Comparison of ENCODE assay signal across 11 cellular contexts in the genomic region with DNA sequence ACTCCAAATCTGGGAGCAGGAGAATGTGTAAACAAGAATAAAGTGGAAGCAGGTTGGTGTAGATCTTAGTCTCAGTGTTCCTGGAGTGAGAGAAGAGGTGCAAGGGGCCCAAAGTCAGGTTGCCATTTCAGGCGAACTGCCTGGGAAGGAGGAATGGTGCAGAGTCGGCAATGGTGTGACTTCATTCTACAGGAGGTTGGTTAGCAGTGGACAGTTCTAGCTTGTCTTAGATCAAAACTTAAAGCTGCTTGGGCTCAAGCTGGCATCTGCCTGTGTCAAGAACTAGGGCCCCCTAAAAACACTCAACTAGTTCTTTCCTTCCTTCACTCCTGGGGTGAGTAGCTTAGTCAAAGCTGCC. TPM values are rescaled to one million over a fixed set of nuclear protein-coding genes. Genes with fewer than 3 reads are reported as not detected.
DNase-seq lines count a peak whose midpoint lies in the region; ATAC-seq and TF ChIP-seq lines count a peak whose summit lies in the region.
"Had no signal": no experiment of that assay in that cellular context is flagged by ENCODE, and none has a peak within 500 bp of the region (broad histone marks: within the 10 kb centered on the region; RNA-seq: fewer than 3 reads in every experiment).

No MANE protein-coding gene starts in this region.

- H3K9me3 Mint-ChIP-seq in activated CD4-positive, alpha-beta T cell treated with anti-CD3 and anti-CD28 coated beads for 36 hours (ENCODE audit: low read depth), result no peaks in the 10 kb centered on the region
- no peaks in the 10 kb centered on the region for H3K9me3 Mint-ChIP-seq in activated naive CD8-positive, alpha-beta T cell treated with anti-CD3 and anti-CD28 coated beads for 36 hours

- H3K27ac Mint-ChIP-seq in activated CD4-positive, alpha-beta T cell treated with anti-CD3 and anti-CD28 coated beads for 36 hours, result peak overlapping the region; percentile 100
- H3K27ac Mint-ChIP-seq in activated naive CD8-positive, alpha-beta T cell treated with anti-CD3 and anti-CD28 coated beads for 36 hours, result peak overlapping the region; percentile 76

- no peak for TF ChIP-seq RAD21 in liver (IDR thresholded peaks at IDR 0.05)

- TF ChIP-seq CTCF in liver (IDR thresholded peaks at IDR 0.05; ENCODE audit: low read depth, low read length, missing input control) (no peak), thoracic aorta (IDR thresholded peaks at IDR 0.05) (no peak)

- POLR2A ChIA-PET in activated CD4-positive, alpha-beta T cell treated with anti-CD3 and anti-CD28 coated beads for 36 hours (lab: Charles Lee), result interaction anchor here (0.6 to 2.1 kb wide), 5 partner anchors 10 to 32 kb away, joined by 3 to 9 read pairs (median 4); partner anchors contain the start of genes ANKZF1, ATG9A and DNAJB2

- peaks cover 75% of the 10 kb centered on the region for H3K4me1 Mint-ChIP-seq in activated CD4-positive, alpha-beta T cell treated with anti-CD3 and anti-CD28 coated beads for 36 hours
- peaks cover 75% of the 10 kb centered on the region for H3K4me1 Mint-ChIP-seq in activated naive CD8-positive, alpha-beta T cell treated with anti-CD3 and anti-CD28 coated beads for 36 hours

- no peaks in the 10 kb centered on the region for H3K9me3 ChIP-seq in liver (ENCODE audit: control insufficient read depth in 4 of 4, low read length in 3 of 4)
- no peaks in the 10 kb centered on the region for H3K9me3 ChIP-seq in thoracic aorta

- intact Hi-C loops in activated CD4-positive, alpha-beta T cell treated with anti-CD3 and anti-CD28 coated beads for 36 hours (cut with DNase I, micrococcal nuclease), result loop anchor here in 1 of 2 experiments (5.0 kb wide), 1 partner anchor 248 kb away; the partner anchor contains the start of gene GMPPA

- no peak for DNase-seq in activated CD4-positive, alpha-beta T cell treated with anti-CD3 and anti-CD28 coated beads for 36 hours
- DNase-seq in activated CD4-positive, alpha-beta T cell treated with anti-CD3 and anti-CD28 coated beads for 1 hour, result no peak
- no peak for DNase-seq in activated naive CD8-positive, alpha-beta T cell treated with anti-CD3 and anti-CD28 coated beads for 36 hours
- DNase-seq in thoracic aorta (ENCODE audit: low spot score) (no peak), NCI-H2171 (lab: John Stamatoyannopoulos, UW) (no peak), hepatic stellate cell (ENCODE audit: low spot score) (no peak)
- DNase-seq: stimulated activated CD4-positive, alpha-beta T cell treated with anti-CD3 and anti-CD28 coated beads, Interleukin-1b, Interleukin-23, amount 100 ng/mL, for 48 hours; T-helper 9 cell had no signal

- H3K27me3 Mint-ChIP-seq in activated CD4-positive, alpha-beta T cell treated with anti-CD3 and anti-CD28 coated beads for 36 hours, result no peaks in the 10 kb centered on the region
- H3K27me3 Mint-ChIP-seq in activated naive CD8-positive, alpha-beta T cell treated with anti-CD3 and anti-CD28 coated beads for 36 hours, result no peaks in the 10 kb centered on the region

- H3K4me3 ChIP-seq in liver (ENCODE audit: low read depth in 1 of 3, low read length in 3 of 3) (no peak overlapping the region), thoracic aorta (peak overlapping the region; percentile 59)
- H3K4me3 ChIP-seq: K562 had no signal

- H3K27ac ChIP-seq in liver (ENCODE audit: low read depth in 1 of 2, low read length in 2 of 2), result peak overlapping the region; percentile 73 to 96
- peak overlapping the region; percentile 88 to 95 for H3K27ac ChIP-seq in thoracic aorta

- no peak for ATAC-seq in activated CD4-positive, alpha-beta T cell treated with anti-CD3 and anti-CD28 coated beads for 36 hours
- no peak for ATAC-seq in thoracic aorta (ENCODE audit: insufficient number of reproducible peaks, low FRiP score, low read depth)
- ATAC-seq in HG03432 (IDR thresholded peaks at IDR 0.05; ENCODE audit: unreplicated experiment), result no peak
- ATAC-seq: K562 had no signal

- H3K36me3 ChIP-seq in liver (ENCODE audit: control insufficient read depth in 4 of 4, insufficient read depth in 3 of 4, low read depth in 1 of 4, low read length in 3 of 4) (peaks cover 0 to 3% (median 0%) of the 10 kb centered on the region in 4 donors), thoracic aorta (peaks cover 7% of the 10 kb centered on the region)

- no peaks in the 10 kb centered on the region for H3K27me3 ChIP-seq in liver (ENCODE audit: control insufficient read depth in 4 of 4, insufficient read depth in 4 of 4, low read length in 3 of 4)
- H3K27me3 ChIP-seq in thoracic aorta (replicated peaks; ENCODE audit: insufficient read depth), result no peaks in the 10 kb centered on the region

- CTCF ChIA-PET in activated CD4-positive, alpha-beta T cell treated with anti-CD3 and anti-CD28 coated beads for 36 hours (lab: Charles Lee), result interaction anchor here (0.5 to 3.3 kb wide), 12 partner anchors 10 to 281 kb away, joined by 3 to 30 read pairs (median 3); partner anchors contain the start of genes ABCB6, CNPPD1 and DNAJB2

- H3K36me3 Mint-ChIP-seq in activated CD4-positive, alpha-beta T cell treated with anti-CD3 and anti-CD28 coated beads for 36 hours (ENCODE audit: low read depth), result peaks cover 60% of the 10 kb centered on the region
- H3K36me3 Mint-ChIP-seq in activated naive CD8-positive, alpha-beta T cell treated with anti-CD3 and anti-CD28 coated beads for 36 hours, result peaks cover 54% of the 10 kb centered on the region

- peak overlapping the region; percentile 89 for H3K4me3 Mint-ChIP-seq in activated CD4-positive, alpha-beta T cell treated with anti-CD3 and anti-CD28 coated beads for 36 hours
- peak overlapping the region; percentile 64 for H3K4me3 Mint-ChIP-seq in activated naive CD8-positive, alpha-beta T cell treated with anti-CD3 and anti-CD28 coated beads for 36 hours

- H3K4me1 ChIP-seq in liver (ENCODE audit: control insufficient read depth in 4 of 4, insufficient read depth in 4 of 4, low read length in 3 of 4), result peaks cover 20 to 73% (median 58%) of the 10 kb centered on the region in 4 donors
- H3K4me1 ChIP-seq in thoracic aorta (ENCODE audit: control insufficient read depth in 1 of 2, low read depth in 2 of 2), result peaks cover 48 to 82% of the 10 kb centered on the region in 2 donors

- 61% methylated on average over 2 of the region's 2 CpGs for WGBS in liver

- no peak overlapping the region for H3K9ac ChIP-seq in liver (ENCODE audit: low read depth in 1 of 2, low read length in 2 of 2)

TF ChIP-seq in liver, 16 proteins besides CTCF, POLR2A, EP300 and RAD21 (continues in another document):
- TF ChIP-seq REST (IDR thresholded peaks at IDR 0.05), result no peak
- no peak for TF ChIP-seq TAF1 (conservative IDR thresholded peaks at IDR 0.05)
- TF ChIP-seq NR2F2 (IDR thresholded peaks at IDR 0.05), result no peak

RNA-seq across cellular contexts. Expression of gene STK16, which starts 3.5 kb away (rescaled TPM):
- 10 to 100 TPM; 34.3 to 35.4 TPM for total RNA-seq in activated CD4-positive, alpha-beta T cell treated with anti-CD3 and anti-CD28 coated beads for 36 hours
- total RNA-seq in activated naive CD8-positive, alpha-beta T cell treated with anti-CD3 and anti-CD28 coated beads for 36 hours, result 10 to 100 TPM; 27.8 to 30.7 TPM
- 10 to 100 TPM; 14.8 to 44.3 TPM for total RNA-seq in liver
- 10 to 100 TPM in 1 of 2 donors, 1 to 10 TPM in 1; 5.8 to 32.5 TPM for polyA plus RNA-seq in liver
- total RNA-seq in thoracic aorta, result 10 to 100 TPM; 10.7 to 11.7 TPM

RNA-seq across cellular contexts. Expression of gene GLB1L, which starts 3.6 kb away (rescaled TPM):
- 1 to 10 TPM; 2.7 to 4.2 TPM for total RNA-seq in activated CD4-positive, alpha-beta T cell treated with anti-CD3 and anti-CD28 coated beads for 36 hours
- total RNA-seq in activated naive CD8-positive, alpha-beta T cell treated with anti-CD3 and anti-CD28 coated beads for 36 hours, result 1 to 10 TPM; 1.6 to 3.0 TPM
- 1 to 10 TPM; 2.8 to 5.2 TPM for total RNA-seq in liver
- 1 to 10 TPM; 2.3 TPM for polyA plus RNA-seq in liver
- 10 to 100 TPM in 1 of 2 donors, 1 to 10 TPM in 1; 9.1 to 13.7 TPM for total RNA-seq in thoracic aorta

RNA-seq across cellular contexts. Expression of gene TUBA4B, which starts 4.2 kb away (rescaled TPM):
- total RNA-seq in activated CD4-positive, alpha-beta T cell treated with anti-CD3 and anti-CD28 coated beads for 36 hours, result not detected
- not detected for total RNA-seq in activated naive CD8-positive, alpha-beta T cell treated with anti-CD3 and anti-CD28 coated beads for 36 hours
- total RNA-seq in liver (under 1 TPM in 1 of 2 donors, not detected in 1; 0.08 TPM), thoracic aorta (not detected)
- under 1 TPM; 0.19 to 0.20 TPM for polyA plus RNA-seq in liver
- total RNA-seq: K562 had no signal

RNA-seq across cellular contexts. Expression of gene TUBA4A, which starts 4.9 kb away (rescaled TPM):
- 100 to 1,000 TPM; 210 to 369 TPM for total RNA-seq in activated CD4-positive, alpha-beta T cell treated with anti-CD3 and anti-CD28 coated beads for 36 hours
- 100 to 1,000 TPM; 208 to 212 TPM for total RNA-seq in activated naive CD8-positive, alpha-beta T cell treated with anti-CD3 and anti-CD28 coated beads for 36 hours
- total RNA-seq in liver (10 to 100 TPM; 16.2 to 25.5 TPM), thoracic aorta (10 to 100 TPM; 20.4 to 84.6 TPM)
- polyA plus RNA-seq in liver, result 10 to 100 TPM; 37.6 to 63.1 TPM

RNA-seq across cellular contexts. Expression of gene ANKZF1, which starts 19.2 kb away (rescaled TPM):
- 100 to 1,000 TPM; 140 to 166 TPM for total RNA-seq in activated CD4-positive, alpha-beta T cell treated with anti-CD3 and anti-CD28 coated beads for 36 hours
- total RNA-seq in activated naive CD8-positive, alpha-beta T cell treated with anti-CD3 and anti-CD28 coated beads for 36 hours, result 100 to 1,000 TPM; 102 to 114 TPM
- total RNA-seq in liver, result 10 to 100 TPM; 15.5 to 30.6 TPM
- polyA plus RNA-seq in liver, result 10 to 100 TPM in 1 of 2 donors, 1 to 10 TPM in 1; 9.0 to 25.5 TPM
- total RNA-seq in thoracic aorta, result 10 to 100 TPM; 69.7 to 72.6 TPM
